ENCODE assay signal across 12 cellular contexts in genomic region chr6:111600588-111601440, GRCh38. TPM values are rescaled to one million over a fixed set of nuclear protein-coding genes. Genes with fewer than 3 reads are reported as not detected.
A peak's percentile ranks its signal among the peaks of the same experiment; 100 is the strongest.
DNase-seq lines count a peak whose midpoint lies in the region; TF ChIP-seq lines count a peak whose summit lies in the region.
"Had no signal": no experiment of that assay in that cellular context is flagged by ENCODE, and none has a peak within 500 bp of the region (broad histone marks: within the 10 kb centered on the region; RNA-seq: fewer than 3 reads in every experiment).

No MANE protein-coding gene starts in this region.

- peaks cover 38% of the 10 kb centered on the region for H3K36me3 Mint-ChIP-seq in HFFc6 (ENCODE audit: low read depth)

- no peak overlapping the region for H2BK5ac ChIP-seq in mesenchymal stem cell (ENCODE audit: low read depth, low read length, poor library complexity, severe bottlenecking)

- H4K8ac ChIP-seq in mesenchymal stem cell (ENCODE audit: low read length): no peak overlapping the region

- no peak overlapping the region for H3K14ac ChIP-seq in mesenchymal stem cell (ENCODE audit: low read length in 2 of 2)

- no peaks in the 10 kb centered on the region for H3K9me3 ChIP-seq in mesenchymal stem cell (ENCODE audit: control insufficient read depth, low read length)

- H3K4me1 ChIP-seq in mesenchymal stem cell (ENCODE audit: control insufficient read depth, insufficient read depth, low read depth, low read length): peaks cover 17% of the 10 kb centered on the region

- no peak overlapping the region for H2BK15ac ChIP-seq in mesenchymal stem cell (ENCODE audit: low read depth, poor library complexity, severe bottlenecking)

- peaks cover 74% of the 10 kb centered on the region for H3K4me1 Mint-ChIP-seq in HFFc6 (ENCODE audit: low read depth)

- H3K27ac Mint-ChIP-seq in HFFc6: peak overlapping the region; percentile 98
- H3K27ac Mint-ChIP-seq: activated T-helper 1 cell treated with anti-CD3 and anti-CD28 coated beads, Interleukin-12 subunit alpha, Interleukin-12 subunit beta, Interleukin-2, Interleukin-4 antibody, amounts not matched to agents 30 ng/mL and 10 ng/mL and 1 ng/mL, durations not matched to agents 14 hours and 24 hours and 36 hours had no signal

- no peak overlapping the region for H3K4ac ChIP-seq in mesenchymal stem cell (ENCODE audit: low read depth in 1 of 2, low read length in 2 of 2)

- H3K4me3 ChIP-seq in mesenchymal stem cell (ENCODE audit: insufficient read depth in 1 of 2, low read depth in 1 of 2, low read length in 2 of 2): peak overlapping the region in 1 of 2 experiments; percentile 18

- WGBS in mesenchymal stem cell: 95% methylated on average over 5 of the region's 6 CpGs

- H3K18ac ChIP-seq in mesenchymal stem cell (ENCODE audit: low read depth in 1 of 2, low read length in 2 of 2): no peak overlapping the region

- H3K79me1 ChIP-seq in mesenchymal stem cell (replicated peaks; ENCODE audit: low read length, poor library complexity, severe bottlenecking): peaks cover 31% of the 10 kb centered on the region

- H2BK12ac ChIP-seq in mesenchymal stem cell (ENCODE audit: low read length in 2 of 2): no peak overlapping the region

- H3K23ac ChIP-seq in mesenchymal stem cell (ENCODE audit: low read length in 2 of 2): no peak overlapping the region

- peak overlapping the region; percentile 92 for H3K27ac ChIP-seq in cingulate gyrus (ENCODE audit: low read depth, low read length)
- H3K27ac ChIP-seq in mesenchymal stem cell (ENCODE audit: low read length, poor library complexity, severe bottlenecking): no peak overlapping the region
- peak overlapping the region; percentile 59 for H3K27ac ChIP-seq in temporal lobe (ENCODE audit: low read depth, low read length)

- no peaks in the 10 kb centered on the region; the same call in none of the 2 replicates for H3K27me3 Mint-ChIP-seq in HFFc6 (ENCODE audit: insufficient read depth)

- no peak overlapping the region for H2AFZ ChIP-seq in mesenchymal stem cell (ENCODE audit: low read depth, low read length)

- no peak overlapping the region for H3K4me2 ChIP-seq in mesenchymal stem cell (ENCODE audit: low read length, poor library complexity, severe bottlenecking)

- peaks cover 0 to 51% of the 10 kb centered on the region in 2 experiments for H3K36me3 ChIP-seq in mesenchymal stem cell (ENCODE audit: control insufficient read depth in 1 of 2, insufficient read depth in 2 of 2, low read depth in 1 of 2, low read length in 2 of 2)

- no peak for TF ChIP-seq CTCF in HFFc6 (IDR thresholded peaks at IDR 0.05)

- no peaks in the 10 kb centered on the region for H3K9me3 Mint-ChIP-seq in HFFc6
- H3K9me3 Mint-ChIP-seq: activated T-helper 1 cell treated with anti-CD3 and anti-CD28 coated beads, Interleukin-12 subunit alpha, Interleukin-12 subunit beta, Interleukin-2, Interleukin-4 antibody, amounts not matched to agents 30 ng/mL and 10 ng/mL and 1 ng/mL, durations not matched to agents 14 hours and 24 hours and 36 hours had no signal

- no peaks in the 10 kb centered on the region for H3K27me3 ChIP-seq in mesenchymal stem cell (ENCODE audit: control insufficient read depth in 1 of 2, insufficient read depth in 1 of 2, low read length in 2 of 2)

- H3K4me3 Mint-ChIP-seq in HFFc6: peak overlapping the region; percentile 92
- H3K4me3 Mint-ChIP-seq: activated T-helper 1 cell treated with anti-CD3 and anti-CD28 coated beads, Interleukin-12 subunit alpha, Interleukin-12 subunit beta, Interleukin-2, Interleukin-4 antibody, amounts not matched to agents 30 ng/mL and 10 ng/mL and 1 ng/mL, durations not matched to agents 14 hours and 24 hours and 36 hours had no signal

- H3K9ac ChIP-seq in mesenchymal stem cell (ENCODE audit: low read length): peak overlapping the region; percentile 99

- H2BK120ac ChIP-seq in mesenchymal stem cell (ENCODE audit: low read depth, low read length): no peak overlapping the region

- DNase-seq in HFFc6: no peak
- DNase-seq in mesenchymal stem cell: no peak
- no peak for DNase-seq in stimulated activated CD4-positive, alpha-beta T cell treated with anti-CD3 and anti-CD28 coated beads, Interleukin-4, amount 100 ng/mL, for 4 hours
- DNase-seq in Ammon's horn (ENCODE audit: low spot score): no peak
- DNase-seq in NCI-H2029 treated with DMSO at 0.1 percent for 48 hours (lab: John Stamatoyannopoulos, UW): no peak
- DNase-seq: activated CD4-positive, alpha-beta T cell treated with anti-CD3 and anti-CD28 coated beads for 1 hour; NCI-H146; NCI-H748 treated with DMSO at 0.1 percent for 48 hours; stimulated activated naive CD8-positive, alpha-beta T cell treated with anti-CD3 and anti-CD28 coated beads, Interleukin-15, Interleukin-2, amounts not matched to agents 100 U/mL and 50 U/mL, for 24 hours had no signal

- no peak overlapping the region for H2AK5ac ChIP-seq in mesenchymal stem cell (ENCODE audit: low read length, severe bottlenecking)

- H4K91ac ChIP-seq in mesenchymal stem cell (ENCODE audit: low read length): no peak overlapping the region

RNA-seq across cellular contexts. Expression of gene TRAF3IP2, which starts 4.9 kb away (rescaled TPM):
- total RNA-seq in HFFc6 (2021; fragmentation: NEBNext Ultra II Directional; extraction: Animal tissue kit (Norgen Biotek cat#: 25700)): 10 to 100 TPM; 28.9 to 47.0 (median 40.2) TPM
- 12.5 TPM for polyA plus RNA-seq in mesenchymal stem cell (2013, experiment 1 of 2)
- polyA plus RNA-seq in mesenchymal stem cell (2013, experiment 2 of 2): 13.1 TPM
- 2.2 TPM for total RNA-seq in temporal lobe
